21 cellular contexts compared by ENCODE assay signal in genomic region chr16:57070424-57070823, GRCh38. TPM values are rescaled to one million over a fixed set of nuclear protein-coding genes. Genes with fewer than 3 reads are reported as not detected.
DNase-seq lines count a peak whose midpoint lies in the region; ATAC-seq and TF ChIP-seq lines count a peak whose summit lies in the region.
"Had no signal": no experiment of that assay in that cellular context is flagged by ENCODE, and none has a peak within 500 bp of the region (broad histone marks: within the 10 kb centered on the region; RNA-seq: fewer than 3 reads in every experiment).

No MANE protein-coding gene starts in this region.

- CTCF ChIA-PET in activated B cell treated with CpG ODN at 0.5 μM for 24 hours (lab: Charles Lee): interaction anchor here (1.3 to 1.9 kb wide), 2 partner anchors 13 to 106 kb away, joined by 4 to 10 read pairs; no protein-coding TSS in a partner anchor

- H3F3A ChIP-seq in MM.1S (ENCODE audit: insufficient read depth, low read length): peaks cover 16% of the 10 kb centered on the region

- H3K79me2 ChIP-seq in MM.1S (ENCODE audit: low read length): no peaks in the 10 kb centered on the region

- no peak overlapping the region for H2AFZ ChIP-seq in MM.1S (ENCODE audit: low read length)

- POLR2A ChIA-PET in activated B cell treated with CpG ODN at 0.5 μM for 24 hours (lab: Charles Lee): interaction anchor here (1.0 kb wide), 1 partner anchor 81 kb away, joined by 3 read pairs; the partner anchor contains the start of gene NLRC5

- no peaks in the 10 kb centered on the region for H3K4me1 ChIP-seq in effector memory CD4-positive, alpha-beta T cell (ENCODE audit: control insufficient read depth, insufficient read depth, low read length, poor library complexity, severe bottlenecking)
- peaks cover 6% of the 10 kb centered on the region for H3K4me1 ChIP-seq in foreskin keratinocyte
- H3K4me1 ChIP-seq in MM.1S (ENCODE audit: low read length): peaks cover 24% of the 10 kb centered on the region
- H3K4me1 ChIP-seq: ascending aorta, prostate gland, thyroid gland had no signal

- no peak overlapping the region for H3K4me2 ChIP-seq in MM.1S (ENCODE audit: low read depth, low read length)

- H4K20me1 ChIP-seq in MM.1S (ENCODE audit: insufficient read depth, low read length): no peaks in the 10 kb centered on the region

- no peaks in the 10 kb centered on the region for H3K27me3 ChIP-seq in effector memory CD4-positive, alpha-beta T cell (replicated peaks; ENCODE audit: control insufficient read depth, insufficient read depth, low read length, poor library complexity, severe bottlenecking)
- H3K27me3 ChIP-seq in foreskin keratinocyte: peaks cover 7% of the 10 kb centered on the region
- peaks cover 18% of the 10 kb centered on the region for H3K27me3 ChIP-seq in MM.1S (replicated peaks; ENCODE audit: insufficient read depth, low read length)
- H3K27me3 ChIP-seq: ascending aorta, dorsolateral prefrontal cortex, thyroid gland had no signal

- peaks cover 14% of the 10 kb centered on the region for H3K4me1 Mint-ChIP-seq in activated B cell treated with CpG ODN at 0.5 μM for 24 hours
- H3K4me1 Mint-ChIP-seq in stimulated activated naive B cell treated with anti-CD40 and anti-IgM and Interleukin-4, amounts not matched to agents 10 μg/mL and 1 μg/mL and 100 μg/mL, for 72 hours: peaks cover 54 to 73% of the 10 kb centered on the region in 2 donors
- H3K4me1 Mint-ChIP-seq: neural crest cell had no signal

- H3K9me3 Mint-ChIP-seq in activated naive CD4-positive, alpha-beta T cell treated with anti-CD3 and anti-CD28 coated beads, Interleukin-2, amount 50 U/mL, for 72 hours: no peaks in the 10 kb centered on the region
- no peaks in the 10 kb centered on the region for H3K9me3 Mint-ChIP-seq in activated B cell treated with CpG ODN at 0.5 μM for 24 hours
- H3K9me3 Mint-ChIP-seq in stimulated activated naive B cell treated with anti-CD40 and anti-IgM and Interleukin-4, amounts not matched to agents 10 μg/mL and 1 μg/mL and 100 μg/mL, for 72 hours: peaks cover 0 to 6% of the 10 kb centered on the region in 2 donors
- H3K9me3 Mint-ChIP-seq: neural crest cell, WTC11 had no signal

- H3K9me2 ChIP-seq in MM.1S (replicated peaks; ENCODE audit: insufficient read depth, low read length): no peaks in the 10 kb centered on the region

- peaks cover 12 to 19% of the 10 kb centered on the region in 2 donors for H3K36me3 Mint-ChIP-seq in activated naive CD4-positive, alpha-beta T cell treated with anti-CD3 and anti-CD28 coated beads, Interleukin-2, amount 50 U/mL, for 72 hours
- peaks cover 78% of the 10 kb centered on the region for H3K36me3 Mint-ChIP-seq in activated B cell treated with CpG ODN at 0.5 μM for 24 hours (ENCODE audit: low read depth)
- H3K36me3 Mint-ChIP-seq in stimulated activated naive B cell treated with anti-CD40 and anti-IgM and Interleukin-4, amounts not matched to agents 10 μg/mL and 1 μg/mL and 100 μg/mL, for 72 hours: peaks cover 65 to 86% of the 10 kb centered on the region in 2 donors
- H3K36me3 Mint-ChIP-seq: WTC11 had no signal

- H3K27ac ChIP-seq in effector memory CD4-positive, alpha-beta T cell (ENCODE audit: insufficient read depth, low read length, poor library complexity, severe bottlenecking): peak overlapping the region; percentile 28
- H3K27ac ChIP-seq in foreskin keratinocyte: no peak overlapping the region
- no peak overlapping the region for H3K27ac ChIP-seq in MM.1S (ENCODE audit: low read length)
- H3K27ac ChIP-seq: ascending aorta, dorsolateral prefrontal cortex, epithelial cell of prostate, HL-60, prostate gland, thyroid gland had no signal

- H3K4me3 Mint-ChIP-seq in activated B cell treated with CpG ODN at 0.5 μM for 24 hours: no peak overlapping the region
- peak overlapping the region; percentile 58 to 72 for H3K4me3 Mint-ChIP-seq in stimulated activated naive B cell treated with anti-CD40 and anti-IgM and Interleukin-4, amounts not matched to agents 10 μg/mL and 1 μg/mL and 100 μg/mL, for 72 hours
- H3K4me3 Mint-ChIP-seq: neural crest cell, WTC11 had no signal

- peaks cover 80% of the 10 kb centered on the region for H3K36me3 ChIP-seq in effector memory CD4-positive, alpha-beta T cell (ENCODE audit: control insufficient read depth, insufficient read depth, low read length)
- H3K36me3 ChIP-seq in MM.1S (replicated peaks; ENCODE audit: insufficient read depth, low read length): no peaks in the 10 kb centered on the region
- H3K36me3 ChIP-seq: prostate gland, thyroid gland had no signal

- TF ChIP-seq CTCF in activated B cell treated with CpG ODN at 0.5 μM for 24 hours (IDR thresholded peaks at IDR 0.05) (no peak), foreskin keratinocyte (conservative IDR thresholded peaks at IDR 0.05) (no peak), MM.1S (IDR thresholded peaks at IDR 0.05; ENCODE audit: low read length) (no peak)

- no peak overlapping the region for H3K4me3 ChIP-seq in effector memory CD4-positive, alpha-beta T cell (ENCODE audit: insufficient read depth, low read depth, low read length, poor library complexity, severe bottlenecking)
- no peak overlapping the region for H3K4me3 ChIP-seq in MM.1S (ENCODE audit: low read length)
- H3K4me3 ChIP-seq: ascending aorta, dorsolateral prefrontal cortex, prostate gland, thyroid gland had no signal

- no peaks in the 10 kb centered on the region for H3K9me3 ChIP-seq in effector memory CD4-positive, alpha-beta T cell (ENCODE audit: control insufficient read depth, low read length)
- no peaks in the 10 kb centered on the region for H3K9me3 ChIP-seq in MM.1S (replicated peaks; ENCODE audit: insufficient read depth, low read length)
- H3K9me3 ChIP-seq: ascending aorta, prostate gland, thyroid gland had no signal

- H3K27ac Mint-ChIP-seq in activated naive CD4-positive, alpha-beta T cell treated with anti-CD3 and anti-CD28 coated beads, Interleukin-2, amount 50 U/mL, for 72 hours: peak overlapping the region; percentile 81 to 85
- H3K27ac Mint-ChIP-seq in activated B cell treated with CpG ODN at 0.5 μM for 24 hours: peak overlapping the region; percentile 24
- H3K27ac Mint-ChIP-seq in stimulated activated naive B cell treated with anti-CD40 and anti-IgM and Interleukin-4, amounts not matched to agents 10 μg/mL and 1 μg/mL and 100 μg/mL, for 72 hours: peak overlapping the region; percentile 90
- H3K27ac Mint-ChIP-seq: WTC11 had no signal

- peak in 1 of 2 donors; percentile 20 for ATAC-seq in activated naive CD4-positive, alpha-beta T cell treated with anti-CD3 and anti-CD28 coated beads, Interleukin-2, amount 50 U/mL, for 72 hours
- ATAC-seq in activated B cell treated with CpG ODN at 0.5 μM for 24 hours (ENCODE audit: low read depth) (no peak), foreskin keratinocyte (no peak)
- no peak for ATAC-seq in stimulated activated naive B cell treated with anti-CD40 and anti-IgM and Interleukin-4, amounts not matched to agents 10 μg/mL and 1 μg/mL and 100 μg/mL, for 72 hours (replicated peaks)
- ATAC-seq: left ventricle myocardium superior, WTC11 had no signal

- intact Hi-C loops in activated B cell treated with CpG ODN at 0.5 μM for 24 hours (cut with micrococcal nuclease): no loop called here

- no peak for DNase-seq in activated naive CD4-positive, alpha-beta T cell treated with anti-CD3 and anti-CD28 coated beads, Interleukin-2, amount 50 U/mL, for 72 hours (ENCODE audit: low spot score in 2 of 2)
- no peak for DNase-seq in activated naive CD4-positive, alpha-beta T cell treated with Interleukin-2 at 50 U/mL for 16 hours
- no peak for DNase-seq in activated B cell treated with CpG ODN at 0.5 μM for 24 hours
- no peak for DNase-seq in effector memory CD4-positive, alpha-beta T cell
- no peak for DNase-seq in stimulated activated naive B cell treated with anti-CD40 and anti-IgM and Interleukin-4, amounts not matched to agents 10 μg/mL and 1 μg/mL and 100 μg/mL, for 72 hours
- no peak for DNase-seq in foreskin keratinocyte
- DNase-seq in MM.1S: no peak
- no peak for DNase-seq in T-helper 9 cell
- DNase-seq: activated effector memory CD4-positive, alpha-beta T cell treated with anti-CD3 and anti-CD28 coated beads, Interleukin-2, amount 50 U/mL, for 16 hours; dorsolateral prefrontal cortex; left ventricle myocardium superior; NCI-H1092 treated with DMSO at 0.1 percent for 48 hours; NCI-H2107; NCI-H510A treated with DMSO at 0.1 percent for 48 hours; thyroid gland had no signal

- H3K9ac ChIP-seq in MM.1S (ENCODE audit: low read length): no peak overlapping the region

- no peaks in the 10 kb centered on the region for H3K27me3 Mint-ChIP-seq in activated B cell treated with CpG ODN at 0.5 μM for 24 hours
- no peaks in the 10 kb centered on the region for H3K27me3 Mint-ChIP-seq in stimulated activated naive B cell treated with anti-CD40 and anti-IgM and Interleukin-4, amounts not matched to agents 10 μg/mL and 1 μg/mL and 100 μg/mL, for 72 hours

RNA-seq across cellular contexts. Expression of gene CPNE2, which starts 22.0 kb away (rescaled TPM):
- 10 to 100 TPM in 1 of 2 donors, 1 to 10 TPM in 1; 5.1 to 11.5 TPM for total RNA-seq in activated naive CD4-positive, alpha-beta T cell treated with anti-CD3 and anti-CD28 coated beads, Interleukin-2, amount 50 U/mL, for 72 hours
- total RNA-seq in activated B cell treated with CpG ODN at 0.5 μM for 24 hours (7.4 and 8.3 TPM in 2 replicates), foreskin keratinocyte (22.9 and 23.5 TPM in 2 replicates)
- polyA plus RNA-seq in foreskin keratinocyte: 30.5 and 33.6 TPM in 2 replicates

Comparison
In these comparisons a context has a peak if more than half of its experiments do, and no peak if none do; other contexts are left out.
1. H3K27ac Mint-ChIP-seq: peak in every context shown above with its lines; median percentile 90 in stimulated activated naive B cell treated with anti-CD40 and anti-IgM and Interleukin-4, amounts not matched to agents 10 μg/mL and 1 μg/mL and 100 μg/mL, for 72 hours; 83 in activated naive CD4-positive, alpha-beta T cell treated with anti-CD3 and anti-CD28 coated beads, Interleukin-2, amount 50 U/mL, for 72 hours; 24 in activated B cell treated with CpG ODN at 0.5 μM for 24 hours.